ENCODE assay signal across 1 cellular context in the genomic region with DNA sequence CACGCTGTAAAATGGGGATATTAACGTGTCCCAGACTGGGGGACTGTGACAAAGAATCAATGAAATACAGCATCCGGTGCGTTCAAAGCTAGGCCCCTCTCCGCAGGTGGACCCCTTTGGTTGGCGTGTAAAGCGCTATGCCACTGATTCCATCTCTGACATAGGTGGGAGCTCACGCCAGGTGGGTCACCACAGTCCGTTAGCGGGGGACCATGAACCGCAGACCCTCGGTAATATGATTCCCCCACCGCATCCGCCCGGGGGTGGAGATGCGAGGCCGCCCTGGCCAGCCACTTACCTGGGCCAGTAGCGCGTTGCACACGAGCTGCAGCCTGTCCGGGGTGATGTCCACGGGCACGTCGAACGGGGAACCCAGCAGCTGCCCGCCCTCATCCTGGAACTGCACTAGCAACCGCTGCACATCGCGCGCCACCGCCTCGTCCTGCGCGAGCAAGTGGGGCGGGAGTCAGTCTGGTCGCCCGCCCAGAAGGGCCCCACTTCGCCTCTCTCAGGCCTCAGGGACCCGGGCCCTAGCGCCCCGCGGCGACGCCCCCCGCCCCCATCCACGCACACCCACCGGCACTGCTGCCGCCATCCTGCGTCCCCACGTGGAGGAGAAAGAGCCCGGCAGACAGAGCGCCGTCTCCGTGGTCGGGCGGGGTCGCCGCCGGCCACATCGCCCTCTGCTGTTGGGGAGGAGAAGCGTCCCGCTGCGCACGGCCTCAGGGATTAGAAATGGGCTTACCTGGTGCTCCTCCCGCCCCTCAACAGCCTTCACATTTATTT.
TF ChIP-seq lines count a peak whose summit lies in the region.

A gene (minus strand): TSS at position 623 of the 786 bp plus-strand sequence. CDS start 28 bp downstream, at position 595.

TF ChIP-seq in WTC11, 78 proteins besides CTCF, POLR2A, EP300 and RAD21 (continued from another document and continues in another):
- TF ChIP-seq ESRRA (CRISPR knock-in tag; IDR thresholded peaks at IDR 0.05; ENCODE audit: borderline replicate concordance): no peak; the same call in 1 of the 2 replicates
- TF ChIP-seq, protein P1, sequence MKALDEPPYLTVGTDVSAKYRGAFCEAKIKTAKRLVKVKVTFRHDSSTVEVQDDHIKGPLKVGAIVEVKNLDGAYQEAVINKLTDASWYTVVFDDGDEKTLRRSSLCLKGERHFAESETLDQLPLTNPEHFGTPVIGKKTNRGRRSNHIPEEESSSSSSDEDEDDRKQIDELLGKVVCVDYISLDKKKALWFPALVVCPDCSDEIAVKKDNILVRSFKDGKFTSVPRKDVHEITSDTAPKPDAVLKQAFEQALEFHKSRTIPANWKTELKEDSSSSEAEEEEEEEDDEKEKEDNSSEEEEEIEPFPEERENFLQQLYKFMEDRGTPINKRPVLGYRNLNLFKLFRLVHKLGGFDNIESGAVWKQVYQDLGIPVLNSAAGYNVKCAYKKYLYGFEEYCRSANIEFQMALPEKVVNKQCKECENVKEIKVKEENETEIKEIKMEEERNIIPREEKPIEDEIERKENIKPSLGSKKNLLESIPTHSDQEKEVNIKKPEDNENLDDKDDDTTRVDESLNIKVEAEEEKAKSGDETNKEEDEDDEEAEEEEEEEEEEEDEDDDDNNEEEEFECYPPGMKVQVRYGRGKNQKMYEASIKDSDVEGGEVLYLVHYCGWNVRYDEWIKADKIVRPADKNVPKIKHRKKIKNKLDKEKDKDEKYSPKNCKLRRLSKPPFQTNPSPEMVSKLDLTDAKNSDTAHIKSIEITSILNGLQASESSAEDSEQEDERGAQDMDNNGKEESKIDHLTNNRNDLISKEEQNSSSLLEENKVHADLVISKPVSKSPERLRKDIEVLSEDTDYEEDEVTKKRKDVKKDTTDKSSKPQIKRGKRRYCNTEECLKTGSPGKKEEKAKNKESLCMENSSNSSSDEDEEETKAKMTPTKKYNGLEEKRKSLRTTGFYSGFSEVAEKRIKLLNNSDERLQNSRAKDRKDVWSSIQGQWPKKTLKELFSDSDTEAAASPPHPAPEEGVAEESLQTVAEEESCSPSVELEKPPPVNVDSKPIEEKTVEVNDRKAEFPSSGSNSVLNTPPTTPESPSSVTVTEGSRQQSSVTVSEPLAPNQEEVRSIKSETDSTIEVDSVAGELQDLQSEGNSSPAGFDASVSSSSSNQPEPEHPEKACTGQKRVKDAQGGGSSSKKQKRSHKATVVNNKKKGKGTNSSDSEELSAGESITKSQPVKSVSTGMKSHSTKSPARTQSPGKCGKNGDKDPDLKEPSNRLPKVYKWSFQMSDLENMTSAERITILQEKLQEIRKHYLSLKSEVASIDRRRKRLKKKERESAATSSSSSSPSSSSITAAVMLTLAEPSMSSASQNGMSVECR (CRISPR knock-in tag; IDR thresholded peaks at IDR 0.05; ENCODE audit: borderline replicate concordance): peak; percentile 95; the same call in 1 of the 2 replicates
- TF ChIP-seq GABPB1 (CRISPR knock-in tag; IDR thresholded peaks at IDR 0.05): peak; percentile 83
- no peak for TF ChIP-seq NFYB (CRISPR knock-in tag; conservative IDR thresholded peaks at IDR 0.05; ENCODE audit: low read depth)
- peak; percentile 92 for TF ChIP-seq SP1 (CRISPR knock-in tag; conservative IDR thresholded peaks at IDR 0.05)
- no peak for TF ChIP-seq NFATC4 (CRISPR knock-in tag; IDR thresholded peaks at IDR 0.05)
- TF ChIP-seq CREM (CRISPR knock-in tag; IDR thresholded peaks at IDR 0.05): peak; percentile 68; the same call in 1 of the 2 replicates
- no peak; the same call in 1 of the 2 replicates for TF ChIP-seq CBFB (CRISPR knock-in tag; IDR thresholded peaks at IDR 0.05; ENCODE audit: low read depth)
- TF ChIP-seq, protein P2, sequence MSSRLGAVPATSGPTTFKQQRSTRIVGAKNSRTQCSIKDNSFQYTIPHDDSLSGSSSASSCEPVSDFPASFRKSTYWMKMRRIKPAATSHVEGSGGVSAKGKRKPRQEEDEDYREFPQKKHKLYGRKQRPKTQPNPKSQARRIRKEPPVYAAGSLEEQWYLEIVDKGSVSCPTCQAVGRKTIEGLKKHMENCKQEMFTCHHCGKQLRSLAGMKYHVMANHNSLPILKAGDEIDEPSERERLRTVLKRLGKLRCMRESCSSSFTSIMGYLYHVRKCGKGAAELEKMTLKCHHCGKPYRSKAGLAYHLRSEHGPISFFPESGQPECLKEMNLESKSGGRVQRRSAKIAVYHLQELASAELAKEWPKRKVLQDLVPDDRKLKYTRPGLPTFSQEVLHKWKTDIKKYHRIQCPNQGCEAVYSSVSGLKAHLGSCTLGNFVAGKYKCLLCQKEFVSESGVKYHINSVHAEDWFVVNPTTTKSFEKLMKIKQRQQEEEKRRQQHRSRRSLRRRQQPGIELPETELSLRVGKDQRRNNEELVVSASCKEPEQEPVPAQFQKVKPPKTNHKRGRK (CRISPR knock-in tag; IDR thresholded peaks at IDR 0.05; ENCODE audit: borderline replicate concordance): no peak
- TF ChIP-seq NR1H2 (CRISPR knock-in tag; IDR thresholded peaks at IDR 0.05): no peak
- peak; percentile 90 for TF ChIP-seq RELA (CRISPR knock-in tag; IDR thresholded peaks at IDR 0.05; ENCODE audit: borderline replicate concordance)
- TF ChIP-seq TCF7 (CRISPR knock-in tag; IDR thresholded peaks at IDR 0.05; ENCODE audit: low read depth): 0 out of 2 replicates have a peak, but pooled peaks have one; percentile 55
- TF ChIP-seq, protein P3, sequence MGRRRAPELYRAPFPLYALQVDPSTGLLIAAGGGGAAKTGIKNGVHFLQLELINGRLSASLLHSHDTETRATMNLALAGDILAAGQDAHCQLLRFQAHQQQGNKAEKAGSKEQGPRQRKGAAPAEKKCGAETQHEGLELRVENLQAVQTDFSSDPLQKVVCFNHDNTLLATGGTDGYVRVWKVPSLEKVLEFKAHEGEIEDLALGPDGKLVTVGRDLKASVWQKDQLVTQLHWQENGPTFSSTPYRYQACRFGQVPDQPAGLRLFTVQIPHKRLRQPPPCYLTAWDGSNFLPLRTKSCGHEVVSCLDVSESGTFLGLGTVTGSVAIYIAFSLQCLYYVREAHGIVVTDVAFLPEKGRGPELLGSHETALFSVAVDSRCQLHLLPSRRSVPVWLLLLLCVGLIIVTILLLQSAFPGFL (CRISPR knock-in tag; IDR thresholded peaks at IDR 0.05; ENCODE audit: borderline replicate concordance): no peak
- TF ChIP-seq, protein P4, sequence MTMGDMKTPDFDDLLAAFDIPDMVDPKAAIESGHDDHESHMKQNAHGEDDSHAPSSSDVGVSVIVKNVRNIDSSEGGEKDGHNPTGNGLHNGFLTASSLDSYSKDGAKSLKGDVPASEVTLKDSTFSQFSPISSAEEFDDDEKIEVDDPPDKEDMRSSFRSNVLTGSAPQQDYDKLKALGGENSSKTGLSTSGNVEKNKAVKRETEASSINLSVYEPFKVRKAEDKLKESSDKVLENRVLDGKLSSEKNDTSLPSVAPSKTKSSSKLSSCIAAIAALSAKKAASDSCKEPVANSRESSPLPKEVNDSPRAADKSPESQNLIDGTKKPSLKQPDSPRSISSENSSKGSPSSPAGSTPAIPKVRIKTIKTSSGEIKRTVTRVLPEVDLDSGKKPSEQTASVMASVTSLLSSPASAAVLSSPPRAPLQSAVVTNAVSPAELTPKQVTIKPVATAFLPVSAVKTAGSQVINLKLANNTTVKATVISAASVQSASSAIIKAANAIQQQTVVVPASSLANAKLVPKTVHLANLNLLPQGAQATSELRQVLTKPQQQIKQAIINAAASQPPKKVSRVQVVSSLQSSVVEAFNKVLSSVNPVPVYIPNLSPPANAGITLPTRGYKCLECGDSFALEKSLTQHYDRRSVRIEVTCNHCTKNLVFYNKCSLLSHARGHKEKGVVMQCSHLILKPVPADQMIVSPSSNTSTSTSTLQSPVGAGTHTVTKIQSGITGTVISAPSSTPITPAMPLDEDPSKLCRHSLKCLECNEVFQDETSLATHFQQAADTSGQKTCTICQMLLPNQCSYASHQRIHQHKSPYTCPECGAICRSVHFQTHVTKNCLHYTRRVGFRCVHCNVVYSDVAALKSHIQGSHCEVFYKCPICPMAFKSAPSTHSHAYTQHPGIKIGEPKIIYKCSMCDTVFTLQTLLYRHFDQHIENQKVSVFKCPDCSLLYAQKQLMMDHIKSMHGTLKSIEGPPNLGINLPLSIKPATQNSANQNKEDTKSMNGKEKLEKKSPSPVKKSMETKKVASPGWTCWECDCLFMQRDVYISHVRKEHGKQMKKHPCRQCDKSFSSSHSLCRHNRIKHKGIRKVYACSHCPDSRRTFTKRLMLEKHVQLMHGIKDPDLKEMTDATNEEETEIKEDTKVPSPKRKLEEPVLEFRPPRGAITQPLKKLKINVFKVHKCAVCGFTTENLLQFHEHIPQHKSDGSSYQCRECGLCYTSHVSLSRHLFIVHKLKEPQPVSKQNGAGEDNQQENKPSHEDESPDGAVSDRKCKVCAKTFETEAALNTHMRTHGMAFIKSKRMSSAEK (CRISPR knock-in tag; IDR thresholded peaks at IDR 0.05; ENCODE audit: borderline replicate concordance): no peak
- TF ChIP-seq KAT7 (CRISPR knock-in tag; IDR thresholded peaks at IDR 0.05; ENCODE audit: borderline replicate concordance): 0 out of 2 replicates have a peak, but pooled peaks have one; percentile 96
- TF ChIP-seq, protein P5, sequence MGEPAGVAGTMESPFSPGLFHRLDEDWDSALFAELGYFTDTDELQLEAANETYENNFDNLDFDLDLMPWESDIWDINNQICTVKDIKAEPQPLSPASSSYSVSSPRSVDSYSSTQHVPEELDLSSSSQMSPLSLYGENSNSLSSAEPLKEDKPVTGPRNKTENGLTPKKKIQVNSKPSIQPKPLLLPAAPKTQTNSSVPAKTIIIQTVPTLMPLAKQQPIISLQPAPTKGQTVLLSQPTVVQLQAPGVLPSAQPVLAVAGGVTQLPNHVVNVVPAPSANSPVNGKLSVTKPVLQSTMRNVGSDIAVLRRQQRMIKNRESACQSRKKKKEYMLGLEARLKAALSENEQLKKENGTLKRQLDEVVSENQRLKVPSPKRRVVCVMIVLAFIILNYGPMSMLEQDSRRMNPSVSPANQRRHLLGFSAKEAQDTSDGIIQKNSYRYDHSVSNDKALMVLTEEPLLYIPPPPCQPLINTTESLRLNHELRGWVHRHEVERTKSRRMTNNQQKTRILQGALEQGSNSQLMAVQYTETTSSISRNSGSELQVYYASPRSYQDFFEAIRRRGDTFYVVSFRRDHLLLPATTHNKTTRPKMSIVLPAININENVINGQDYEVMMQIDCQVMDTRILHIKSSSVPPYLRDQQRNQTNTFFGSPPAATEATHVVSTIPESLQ (CRISPR knock-in tag; IDR thresholded peaks at IDR 0.05): no peak
- TF ChIP-seq, protein P6, sequence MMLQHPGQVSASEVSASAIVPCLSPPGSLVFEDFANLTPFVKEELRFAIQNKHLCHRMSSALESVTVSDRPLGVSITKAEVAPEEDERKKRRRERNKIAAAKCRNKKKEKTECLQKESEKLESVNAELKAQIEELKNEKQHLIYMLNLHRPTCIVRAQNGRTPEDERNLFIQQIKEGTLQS (CRISPR knock-in tag; conservative IDR thresholded peaks at IDR 0.05): no peak
- TF ChIP-seq IRF2 (CRISPR knock-in tag; IDR thresholded peaks at IDR 0.05; ENCODE audit: borderline replicate concordance, low read depth): no peak
- no peak for TF ChIP-seq ZNF671 (CRISPR knock-in tag; IDR thresholded peaks at IDR 0.05)
- no peak for TF ChIP-seq ZNF416 (CRISPR knock-in tag; IDR thresholded peaks at IDR 0.05)
- TF ChIP-seq ETV6 (CRISPR knock-in tag; IDR thresholded peaks at IDR 0.05): no peak
- TF ChIP-seq, protein P7, sequence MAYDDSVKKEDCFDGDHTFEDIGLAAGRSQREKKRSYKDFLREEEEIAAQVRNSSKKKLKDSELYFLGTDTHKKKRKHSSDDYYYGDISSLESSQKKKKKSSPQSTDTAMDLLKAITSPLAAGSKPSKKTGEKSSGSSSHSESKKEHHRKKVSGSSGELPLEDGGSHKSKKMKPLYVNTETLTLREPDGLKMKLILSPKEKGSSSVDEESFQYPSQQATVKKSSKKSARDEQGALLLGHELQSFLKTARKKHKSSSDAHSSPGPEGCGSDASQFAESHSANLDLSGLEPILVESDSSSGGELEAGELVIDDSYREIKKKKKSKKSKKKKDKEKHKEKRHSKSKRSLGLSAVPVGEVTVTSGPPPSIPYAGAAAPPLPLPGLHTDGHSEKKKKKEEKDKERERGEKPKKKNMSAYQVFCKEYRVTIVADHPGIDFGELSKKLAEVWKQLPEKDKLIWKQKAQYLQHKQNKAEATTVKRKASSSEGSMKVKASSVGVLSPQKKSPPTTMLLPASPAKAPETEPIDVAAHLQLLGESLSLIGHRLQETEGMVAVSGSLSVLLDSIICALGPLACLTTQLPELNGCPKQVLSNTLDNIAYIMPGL (CRISPR knock-in tag; IDR thresholded peaks at IDR 0.05): peak; percentile 98
- no peak for TF ChIP-seq RORB (CRISPR knock-in tag; IDR thresholded peaks at IDR 0.05)
- peak; percentile 90 for TF ChIP-seq MYBL2 (CRISPR knock-in tag; IDR thresholded peaks at IDR 0.05)
- 0 out of 2 replicates have a peak, but pooled peaks have one; percentile 50 for TF ChIP-seq CREB1 (CRISPR knock-in tag; IDR thresholded peaks at IDR 0.05)
- TF ChIP-seq, protein P8, sequence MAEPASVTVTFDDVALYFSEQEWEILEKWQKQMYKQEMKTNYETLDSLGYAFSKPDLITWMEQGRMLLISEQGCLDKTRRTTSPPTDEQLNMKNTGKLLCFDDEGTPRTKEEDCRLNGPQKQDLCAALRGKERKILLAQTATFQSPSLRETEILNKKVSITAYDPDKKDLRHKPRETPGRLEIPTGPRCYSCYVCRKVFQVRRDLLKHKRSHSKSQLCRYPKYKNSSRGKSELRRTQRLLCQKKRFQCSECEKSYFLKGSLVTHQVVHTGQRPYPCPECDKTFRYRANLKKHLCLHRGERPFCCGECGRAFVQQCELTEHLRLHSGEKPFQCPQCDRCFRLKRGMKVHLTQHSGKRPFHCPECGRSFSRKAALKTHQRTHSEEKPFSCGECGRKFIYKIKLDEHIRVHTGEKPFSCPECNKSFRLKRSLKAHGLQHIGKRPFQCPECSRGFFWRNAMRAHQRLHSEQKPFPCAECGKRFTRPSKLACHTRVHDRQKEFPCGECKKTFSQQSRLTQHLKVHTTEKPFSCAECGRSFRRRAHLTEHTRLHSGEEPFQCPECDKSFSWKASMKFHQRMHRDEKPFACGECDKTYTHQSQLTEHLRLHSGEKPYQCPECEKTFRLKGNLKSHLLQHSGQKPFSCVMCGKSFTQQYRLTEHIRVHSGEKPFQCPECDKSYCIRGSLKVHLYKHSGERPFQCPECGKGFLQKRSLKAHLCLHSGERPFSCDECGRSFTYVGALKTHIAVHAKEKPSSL (CRISPR knock-in tag; conservative IDR thresholded peaks at IDR 0.05): no peak
- TF ChIP-seq, protein P9, sequence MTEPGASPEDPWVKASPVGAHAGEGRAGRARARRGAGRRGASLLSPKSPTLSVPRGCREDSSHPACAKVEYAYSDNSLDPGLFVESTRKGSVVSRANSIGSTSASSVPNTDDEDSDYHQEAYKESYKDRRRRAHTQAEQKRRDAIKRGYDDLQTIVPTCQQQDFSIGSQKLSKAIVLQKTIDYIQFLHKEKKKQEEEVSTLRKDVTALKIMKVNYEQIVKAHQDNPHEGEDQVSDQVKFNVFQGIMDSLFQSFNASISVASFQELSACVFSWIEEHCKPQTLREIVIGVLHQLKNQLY (CRISPR knock-in tag; IDR thresholded peaks at IDR 0.05): no peak
- TF ChIP-seq, protein P10, sequence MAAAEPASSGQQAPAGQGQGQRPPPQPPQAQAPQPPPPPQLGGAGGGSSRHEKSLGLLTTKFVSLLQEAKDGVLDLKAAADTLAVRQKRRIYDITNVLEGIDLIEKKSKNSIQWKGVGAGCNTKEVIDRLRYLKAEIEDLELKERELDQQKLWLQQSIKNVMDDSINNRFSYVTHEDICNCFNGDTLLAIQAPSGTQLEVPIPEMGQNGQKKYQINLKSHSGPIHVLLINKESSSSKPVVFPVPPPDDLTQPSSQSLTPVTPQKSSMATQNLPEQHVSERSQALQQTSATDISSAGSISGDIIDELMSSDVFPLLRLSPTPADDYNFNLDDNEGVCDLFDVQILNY (CRISPR knock-in tag; IDR thresholded peaks at IDR 0.05): peak; percentile 87
- no peak for TF ChIP-seq OVOL2 (CRISPR knock-in tag; IDR thresholded peaks at IDR 0.05; ENCODE audit: borderline replicate concordance)
- TF ChIP-seq SMAD3 (CRISPR knock-in tag; IDR thresholded peaks at IDR 0.05; ENCODE audit: borderline replicate concordance): peak; percentile 38; the same call in 1 of the 2 replicates
- 0 out of 2 replicates have a peak, but pooled peaks have one; percentile 65 for TF ChIP-seq ELF4 (CRISPR knock-in tag; IDR thresholded peaks at IDR 0.05; ENCODE audit: low read depth)
- no peak for TF ChIP-seq ZNF423 (CRISPR knock-in tag; IDR thresholded peaks at IDR 0.05)
- TF ChIP-seq TEAD1 (CRISPR knock-in tag; IDR thresholded peaks at IDR 0.05): peak; percentile 76; the same call in 1 of the 2 replicates
